In the genomic region with DNA sequence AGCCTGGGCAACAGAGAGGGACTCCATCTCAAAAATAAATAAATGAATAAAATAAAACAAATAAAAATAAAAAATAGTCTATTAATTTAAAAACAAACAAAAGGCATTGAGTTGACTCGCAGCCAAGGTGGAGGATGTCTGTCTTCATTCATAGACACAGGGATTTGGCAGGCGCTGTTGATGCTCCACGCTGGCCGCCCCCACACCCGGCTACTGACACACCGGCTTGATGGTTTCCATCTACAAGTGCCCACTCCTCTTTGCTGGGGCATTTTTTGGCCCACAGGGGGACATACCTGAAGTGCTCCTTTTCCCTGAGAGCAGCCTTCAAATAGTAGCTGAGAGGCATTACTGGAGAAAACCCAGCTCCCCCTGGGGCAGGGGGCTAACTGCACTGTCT, we compare ENCODE assay signal across 7 cellular contexts.
"Had no signal": no experiment of that assay in that cellular context is flagged by ENCODE, and none has a peak within 500 bp of the region (broad histone marks: within the 10 kb centered on the region; RNA-seq: fewer than 3 reads in every experiment).

No MANE protein-coding gene starts in this region.

- ATAC-seq: K562 had no signal

- H3K27ac ChIP-seq: GM23248 had no signal

- H3K4me3 Mint-ChIP-seq: H9 had no signal

- H3K4me3 ChIP-seq: GM23248, K562 had no signal

- H3K27ac Mint-ChIP-seq: H9 had no signal

- DNase-seq: GM23248, GOT3, H9, HCEC 1CT, IMR-90, KG1 had no signal
